ENCODE assay signal across 8 cellular contexts in the genomic region with DNA sequence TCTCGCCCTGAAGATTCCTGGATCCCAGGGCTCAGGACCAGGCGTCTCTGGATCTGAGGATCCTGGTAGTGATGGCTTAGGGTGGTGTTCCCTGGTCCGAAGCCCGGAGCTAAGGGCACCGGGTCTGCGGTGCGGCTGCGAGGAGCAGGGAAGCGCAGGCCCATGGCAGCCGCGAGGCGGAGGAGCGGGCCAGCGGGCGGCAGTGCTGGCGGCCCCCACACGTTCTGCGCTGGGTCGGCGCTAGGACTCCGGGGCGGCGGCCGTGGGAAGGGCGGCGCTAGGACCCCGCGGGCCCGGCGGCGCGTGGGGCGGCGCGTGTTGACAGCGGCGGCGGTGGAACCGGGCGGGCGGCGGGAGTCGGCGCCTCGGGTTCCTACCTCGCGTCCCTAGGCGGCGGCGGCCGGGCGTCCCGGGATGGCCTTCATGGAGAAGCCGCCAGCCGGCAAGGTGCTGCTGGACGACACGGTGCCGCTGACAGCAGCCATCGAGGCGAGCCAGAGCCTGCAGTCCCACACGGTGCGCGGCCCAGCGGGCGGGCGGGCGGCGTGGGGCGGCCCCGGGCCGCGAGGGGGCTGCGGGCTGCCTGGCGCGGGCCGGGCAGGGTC. TPM values are rescaled to one million over a fixed set of nuclear protein-coding genes. Genes with fewer than 3 reads are reported as not detected.
DNase-seq lines count a peak whose midpoint lies in the region; ATAC-seq, FAIRE-seq and TF ChIP-seq lines count a peak whose summit lies in the region.

Gene PXK, plus strand, starts transcription at position 318 of the 605 bp plus-strand sequence. Its CDS starts 97 bp downstream, at position 415.

- H3K4me2 ChIP-seq in astrocyte (ENCODE audit: low read length) = peak within 1 kb of the TSS; percentile 97

- peak within 1 kb of the TSS; percentile 99 for H3K4me3 Mint-ChIP-seq in astrocyte (ENCODE audit: unreplicated experiment)

- DNase-seq in GDM1 (lab: John Stamatoyannopoulos, UW) = peak; percentile 76
- DNase-seq in KBM-7 = peak; percentile 80
- DNase-seq in T1000 (lab: John Stamatoyannopoulos, UW) = peak; percentile 74
- peak; percentile 58 for DNase-seq in astrocyte (ENCODE audit: low read depth)
- DNase-seq in right cardiac atrium = peak; percentile 84 to 94 (median 94)
- peak; percentile 88 for DNase-seq in putamen (ENCODE audit: low spot score)
- peak; percentile 83 for DNase-seq in urothelium cell line (ENCODE audit: low spot score)

- in situ Hi-C loops in KBM-7 (cut with MboI; ENCODE audit: low pct_unique_long_range_greater_than_20kb, low sequenced_read_pairs) = no loop called here

- H3K4me3 ChIP-seq in astrocyte (ENCODE audit: insufficient read depth, low read depth, low read length) (peak within 1 kb of the TSS; percentile 79), right cardiac atrium (ENCODE audit: low read length) (peak within 1 kb of the TSS; percentile 92)

- intact Hi-C loops in right cardiac atrium (cut with DNase I) = loop anchor here in 2 of 4 donors (5.0 kb wide), 2 partner anchors 80 to 160 kb away; partner anchors contain the start of gene KCTD6 (in 1 of the 2)

- H3K36me3 ChIP-seq in astrocyte (ENCODE audit: insufficient read depth, low read length) = no peaks in the 10 kb centered on the region

- H3K27ac Mint-ChIP-seq in astrocyte (ENCODE audit: unreplicated experiment) = peak within 1 kb of the TSS; percentile 51

- H3K27me3 Mint-ChIP-seq in astrocyte (ENCODE audit: low read depth, unreplicated experiment) = peaks cover 5% of the 10 kb centered on the region

- H3K36me3 Mint-ChIP-seq in astrocyte (ENCODE audit: low read depth, unreplicated experiment) = no peaks in the 10 kb centered on the region

- H3K27ac ChIP-seq in astrocyte (ENCODE audit: low read depth, low read length) (peak within 1 kb of the TSS; percentile 54), right cardiac atrium (ENCODE audit: low read length) (peak within 1 kb of the TSS; percentile 41)

- H3K9me3 ChIP-seq in astrocyte (ENCODE audit: insufficient read depth, low read depth, low read length) (no peaks in the 10 kb centered on the region), right cardiac atrium (ENCODE audit: control insufficient read depth, low read length) (no peaks in the 10 kb centered on the region)

- ATAC-seq in GM21619 (IDR thresholded peaks at IDR 0.05; ENCODE audit: unreplicated experiment) = peak; percentile 92
- ATAC-seq in right cardiac atrium = peak; percentile 96 to 97

- no peak for FAIRE-seq in astrocyte (lab: Jason Lieb, UNC)
- FAIRE-seq in urothelium cell line (lab: Jason Lieb, UNC) = no peak

- H2AFZ ChIP-seq in astrocyte (ENCODE audit: low read depth, low read length) = peak within 1 kb of the TSS; percentile 95

- H3K4me1 ChIP-seq in astrocyte (ENCODE audit: insufficient read depth, low read length) (peaks cover 24% of the 10 kb centered on the region), right cardiac atrium (ENCODE audit: control insufficient read depth, insufficient read depth, low read length) (peaks cover 4% of the 10 kb centered on the region)

- peaks cover 33% of the 10 kb centered on the region for H3K79me2 ChIP-seq in astrocyte (ENCODE audit: insufficient read depth, low read length)

- no peaks in the 10 kb centered on the region for H3K9me3 Mint-ChIP-seq in astrocyte (ENCODE audit: unreplicated experiment)

- H3K27me3 ChIP-seq in astrocyte (ENCODE audit: insufficient read depth, low read length) (no peaks in the 10 kb centered on the region), right cardiac atrium (ENCODE audit: control insufficient read depth, insufficient read depth) (no peaks in the 10 kb centered on the region)

- under 1% methylated on average over 76 of the region's 76 CpGs for WGBS in right cardiac atrium

- H3K9ac ChIP-seq in astrocyte (ENCODE audit: low read length) = peak within 1 kb of the TSS; percentile 87

- no peak for TF ChIP-seq CTCF in astrocyte (IDR thresholded peaks at IDR 0.05; ENCODE audit: insufficient read depth, low read depth, low read length)

- peaks cover 5% of the 10 kb centered on the region for H4K20me1 ChIP-seq in astrocyte (ENCODE audit: insufficient read depth, low read length)

- H3K4me1 Mint-ChIP-seq in astrocyte (ENCODE audit: low read depth, unreplicated experiment) = peaks cover 18% of the 10 kb centered on the region

RNA-seq across cellular contexts. Expression of gene PXK, which starts in this region (rescaled TPM):
- total RNA-seq in astrocyte (10.3 and 10.5 TPM in 2 replicates), right cardiac atrium (10 to 100 TPM; 11.4 to 17.3 (median 13.7) TPM)
- 7.7 TPM for polyA plus RNA-seq in right cardiac atrium

Comparison
In these comparisons a context has a peak if more than half of its experiments do, and no peak if none do; other contexts are left out.
1. Peak in every context shown above with its lines: DNase-seq, ATAC-seq, H3K4me3 ChIP-seq and H3K27ac ChIP-seq.